In genomic region chr11:62054484-62055121, GRCh38 we compare ENCODE assay signal across 8 cellular contexts.
DNase-seq lines count a peak whose midpoint lies in the region; ATAC-seq and TF ChIP-seq lines count a peak whose summit lies in the region.

No MANE protein-coding gene starts in this region.

- DNase-seq in A172 (ENCODE audit: low spot score) (peak; percentile 66), EL (peak; percentile 28), NCI-H774 (lab: John Stamatoyannopoulos, UW) (peak; percentile 6), fibroblast of mammary gland (ENCODE audit: low read depth) (peak; percentile 45), anterior cingulate cortex (lab: John Stamatoyannopoulos, UW) (no peak)

- no peak overlapping the region for H3K4me3 ChIP-seq in fibroblast of mammary gland (ENCODE audit: control insufficient read depth, low read depth, low read length)

- ATAC-seq in GM21367 (IDR thresholded peaks at IDR 0.05; ENCODE audit: unreplicated experiment) (no peak), HG02678 (IDR thresholded peaks at IDR 0.05; ENCODE audit: unreplicated experiment) (no peak), GM21515 (IDR thresholded peaks at IDR 0.05; ENCODE audit: unreplicated experiment) (no peak)

- peak; percentile 29 for TF ChIP-seq CTCF in fibroblast of mammary gland (conservative IDR thresholded peaks at IDR 0.05; ENCODE audit: control insufficient read depth, insufficient read depth, low read depth, low read length)

Comparison
In these comparisons a context has a peak if more than half of its experiments do, and no peak if none do; other contexts are left out.
1. DNase-seq: peak in A172 (single experiment), EL (single experiment), NCI-H774 (single experiment) and fibroblast of mammary gland (single experiment); none in anterior cingulate cortex (0 of 58).